ENCODE assay signal across 6 cellular contexts in the genomic region with DNA sequence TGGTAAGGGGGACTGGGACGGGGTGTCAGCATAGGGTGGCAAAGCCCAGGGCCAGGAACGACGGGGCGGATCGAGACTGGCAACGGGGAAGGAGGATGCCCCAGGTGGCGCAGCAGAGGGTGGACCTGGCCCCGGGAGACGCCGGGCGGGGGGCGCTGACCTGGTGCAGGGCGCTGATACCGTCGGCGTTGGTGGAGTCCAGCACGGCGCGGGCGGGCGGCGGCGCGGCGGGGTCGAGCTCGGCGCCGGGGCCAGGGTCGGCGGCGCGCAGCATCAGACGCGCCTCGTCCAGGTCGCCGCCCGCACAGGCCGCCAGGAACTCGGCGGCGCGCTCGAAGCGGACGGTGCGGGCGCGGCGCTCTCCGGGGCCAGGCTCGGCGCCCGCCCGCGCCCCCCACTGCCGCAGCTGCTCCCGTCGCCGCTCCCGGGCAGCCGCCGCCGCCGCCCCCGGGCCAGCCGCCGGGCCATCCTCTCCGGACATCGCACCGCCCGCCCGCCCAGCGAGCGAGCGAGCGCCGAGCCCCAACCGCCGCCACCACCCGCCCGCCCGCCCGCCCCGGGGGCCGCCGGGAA. TPM values are rescaled to one million over a fixed set of nuclear protein-coding genes. Genes with fewer than 3 reads are reported as not detected.
DNase-seq lines count a peak whose midpoint lies in the region; ATAC-seq and TF ChIP-seq lines count a peak whose summit lies in the region.

No MANE protein-coding gene starts in this region.

- H3K9me3 ChIP-seq in right cardiac atrium (ENCODE audit: control insufficient read depth, low read length) (no peaks in the 10 kb centered on the region), tibial nerve (no peaks in the 10 kb centered on the region)

- peak overlapping the region; percentile 80 for H3K27ac ChIP-seq in RWPE1
- peak overlapping the region; percentile 84 for H3K27ac ChIP-seq in right cardiac atrium (ENCODE audit: low read length)
- peak overlapping the region; percentile 44 to 95 (median 90) for H3K27ac ChIP-seq in tibial nerve

- peak; percentile 84 for DNase-seq in NCI-H2227 (lab: John Stamatoyannopoulos, UW; ENCODE audit: unreplicated experiment)
- no peak for DNase-seq in NCI-H2227 treated with DMSO at 0.1 percent for 48 hours (lab: John Stamatoyannopoulos, UW)
- DNase-seq in RWPE1 (ENCODE audit: low spot score) = no peak
- peak; percentile 51 to 74 (median 74) for DNase-seq in right cardiac atrium
- DNase-seq in tibial nerve (ENCODE audit: low spot score in 2 of 2) = no peak
- DNase-seq in SKM-1 treated with dmso at 0.1 percent for 144 hours (lab: John Stamatoyannopoulos, UW; ENCODE audit: unreplicated experiment) = no peak

- H3K4me3 ChIP-seq in right cardiac atrium (ENCODE audit: low read length) (peak overlapping the region; percentile 91), tibial nerve (peak overlapping the region; percentile 58 to 97 (median 87))

- CTCF ChIA-PET in RWPE1 (lab: Yijun Ruan, JAX) = no interaction called here

- TF ChIP-seq POLR2A in tibial nerve (IDR thresholded peaks at IDR 0.05) = peak; percentile 28 to 40

- intact Hi-C loops in right cardiac atrium (cut with DNase I) = no loop called here

- under 1% methylated on average over 85 of the region's 88 CpGs for WGBS in right cardiac atrium
- WGBS in tibial nerve, 2 donors = 1 to 2% methylated on average over 28 to 31 of the region's 88 CpGs

- TF ChIP-seq CTCF in RWPE1 (conservative IDR thresholded peaks at IDR 0.05; ENCODE audit: low read depth) = no peak
- no peak for TF ChIP-seq CTCF in tibial nerve (IDR thresholded peaks at IDR 0.05)

- POLR2A ChIA-PET in RWPE1 (lab: Yijun Ruan, JAX; ENCODE audit: low non-redundant PET) = interaction anchor here (0.6 kb wide), 1 partner anchor 37 kb away, joined by 3 read pairs; no protein-coding TSS in a partner anchor

- H3K27me3 ChIP-seq in right cardiac atrium (ENCODE audit: control insufficient read depth, insufficient read depth) (no peaks in the 10 kb centered on the region), tibial nerve (no peaks in the 10 kb centered on the region)

- TF ChIP-seq EP300 in tibial nerve (IDR thresholded peaks at IDR 0.05) = no peak

- H3K36me3 ChIP-seq in tibial nerve = peaks cover 0 to 4% (median 0%) of the 10 kb centered on the region in 3 donors

- no peak for ATAC-seq in right cardiac atrium

- peaks cover 25% of the 10 kb centered on the region for H3K4me1 ChIP-seq in right cardiac atrium (ENCODE audit: control insufficient read depth, insufficient read depth, low read length)
- peaks cover 0 to 59% (median 35%) of the 10 kb centered on the region in 4 donors for H3K4me1 ChIP-seq in tibial nerve

RNA-seq across cellular contexts. Expression of gene PPP1R12C, which starts 0.3 kb away (rescaled TPM):
- total RNA-seq in right cardiac atrium (100 to 1,000 TPM; 125 to 244 (median 147) TPM), tibial nerve (100 to 1,000 TPM; 113 to 270 (median 180) TPM)
- polyA plus RNA-seq in right cardiac atrium = 221 TPM

RNA-seq across cellular contexts. Expression of gene TNNT1, which starts 31.9 kb away (rescaled TPM):
- total RNA-seq in right cardiac atrium = 10 to 100 TPM in 3 of 4 donors, 1 to 10 TPM in 1; 8.0 to 25.3 (median 14.7) TPM
- polyA plus RNA-seq in right cardiac atrium = 34.8 TPM
- 1 to 10 TPM in 1 of 4 donors, under 1 TPM in 1, not detected in 2; 0.90 to 1.5 TPM for total RNA-seq in tibial nerve

RNA-seq across cellular contexts. Expression of gene TNNI3, which starts 40.4 kb away (rescaled TPM):
- total RNA-seq in right cardiac atrium (1,000 to 10,000 TPM; 1,638 to 3,997 (median 2,736) TPM), tibial nerve (not detected)
- polyA plus RNA-seq in right cardiac atrium = 8,501 TPM

RNA-seq across cellular contexts. Expression of gene EPS8L1, which starts 41.5 kb away (rescaled TPM):
- 1 to 10 TPM in 3 of 4 donors, under 1 TPM in 1; 0.78 to 1.7 (median 1.1) TPM for total RNA-seq in right cardiac atrium
- 2.2 TPM for polyA plus RNA-seq in right cardiac atrium
- total RNA-seq in tibial nerve = 1 to 10 TPM in 1 of 4 donors, under 1 TPM in 1, not detected in 2; 0.44 to 1.2 TPM

RNA-seq across cellular contexts. Expression of gene DNAAF3, which starts 49.3 kb away (rescaled TPM):
- total RNA-seq in right cardiac atrium = 1 to 10 TPM in 3 of 4 donors, under 1 TPM in 1; 0.56 to 1.6 (median 1.3) TPM
- 2.9 TPM for polyA plus RNA-seq in right cardiac atrium
- total RNA-seq in tibial nerve = 1 to 10 TPM in 2 of 4 donors, not detected in 2; 1.2 to 2.7 TPM

Comparison
In these comparisons a context has a peak if more than half of its experiments do, and no peak if none do; other contexts are left out.
1. DNase-seq: peak in NCI-H2227 (single experiment) and right cardiac atrium (3 of 3); none in NCI-H2227 treated with DMSO at 0.1 percent for 48 hours (single experiment), RWPE1 (single experiment), tibial nerve (0 of 2) and SKM-1 treated with dmso at 0.1 percent for 144 hours (single experiment).
2. RNA of gene TNNI3, which starts 40.4 kb away (total RNA-seq): 1,638 to 3,997 TPM in right cardiac atrium; not detected in tibial nerve; every median in the first group is over 1,000 times any median in the second.
3. Peak in every context shown above with its lines, with median percentiles within 50 percentile points of each other: H3K27ac ChIP-seq.